Comparison of ENCODE assay signal across 12 cellular contexts in the genomic region with DNA sequence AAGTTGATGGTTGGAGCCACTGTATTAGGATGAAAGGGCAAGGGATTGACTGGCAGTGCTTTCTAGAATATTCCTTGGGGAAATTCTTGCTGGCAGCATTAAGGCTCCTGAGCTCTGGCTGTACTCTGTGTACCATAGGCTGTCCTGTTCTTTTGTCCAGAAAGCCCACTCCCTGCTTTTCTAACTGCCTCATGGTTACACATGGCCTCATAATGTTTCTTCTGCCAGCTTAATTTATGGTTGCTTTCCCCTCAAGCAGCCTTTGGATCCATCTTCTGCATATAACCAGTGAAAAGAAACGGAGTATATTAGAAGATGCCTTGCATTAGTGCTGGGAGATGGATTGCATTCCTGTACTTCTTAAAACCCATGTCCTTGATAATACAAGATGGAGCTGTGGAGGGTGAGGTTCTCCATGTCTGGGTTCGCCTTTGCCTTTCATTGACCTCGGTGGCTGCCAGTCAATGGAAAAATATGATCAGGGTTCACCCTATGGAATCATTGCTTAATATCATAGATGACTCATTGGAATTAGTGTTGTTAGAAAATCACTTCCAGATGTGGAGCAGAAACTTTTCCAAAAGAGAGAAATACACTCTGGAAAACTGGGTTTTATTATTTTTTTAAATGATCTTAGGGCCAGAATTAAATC. TPM values are rescaled to one million over a fixed set of nuclear protein-coding genes. Genes with fewer than 3 reads are reported as not detected.
A peak's percentile ranks its signal among the peaks of the same experiment; 100 is the strongest.
DNase-seq lines count a peak whose midpoint lies in the region; ATAC-seq and TF ChIP-seq lines count a peak whose summit lies in the region.
"Had no signal": no experiment of that assay in that cellular context is flagged by ENCODE, and none has a peak within 500 bp of the region (broad histone marks: within the 10 kb centered on the region; RNA-seq: fewer than 3 reads in every experiment).

No MANE protein-coding gene starts in this region.

- intact Hi-C loops in sciatic nerve (cut with DNase I) = no loop called here

- H3K27me3 ChIP-seq in SJSA1 (replicated peaks) = no peaks in the 10 kb centered on the region
- H3K27me3 ChIP-seq: heart left ventricle had no signal

- DNase-seq in Daoy (ENCODE audit: low read depth) = peak; percentile 32
- peak in 1 of 2 experiments; percentile 28 for DNase-seq in SJSA1 (ENCODE audit: low read depth in 1 of 2, low spot score in 2 of 2)
- DNase-seq in fibroblast of mammary gland (ENCODE audit: low read depth) = peak; percentile 90
- no peak for DNase-seq in sciatic nerve (ENCODE audit: low spot score)
- no peak for DNase-seq in DMS79 treated with DMSO at 0.1 percent for 48 hours (lab: John Stamatoyannopoulos, UW)
- DNase-seq in mesenteric fat pad (ENCODE audit: low spot score) = no peak
- DNase-seq in ureter (ENCODE audit: low spot score) = no peak
- DNase-seq: activated naive CD4-positive, alpha-beta T cell; heart left ventricle; NCI-H510A treated with DMSO at 0.1 percent for 48 hours; T1000 had no signal

- no peak for TF ChIP-seq CTCF in fibroblast of mammary gland (conservative IDR thresholded peaks at IDR 0.05; ENCODE audit: control insufficient read depth, insufficient read depth, low read depth, low read length)

- ATAC-seq in sciatic nerve (peak; percentile 72), GM21423 (IDR thresholded peaks at IDR 0.05; ENCODE audit: unreplicated experiment) (no peak)

- H3K27ac ChIP-seq in SJSA1 = peak overlapping the region; percentile 45

- H3K4me3 ChIP-seq in SJSA1 (no peak overlapping the region), fibroblast of mammary gland (ENCODE audit: control insufficient read depth, low read depth, low read length) (no peak overlapping the region)
- H3K4me3 ChIP-seq: heart left ventricle had no signal

- peaks cover 25% of the 10 kb centered on the region for H3K4me1 ChIP-seq in SJSA1 (replicated peaks)

- H3K9me3 ChIP-seq in SJSA1 (replicated peaks) = no peaks in the 10 kb centered on the region
- H3K9me3 ChIP-seq: heart left ventricle had no signal

- H3K36me3 ChIP-seq in SJSA1 = no peaks in the 10 kb centered on the region
- H3K36me3 ChIP-seq: heart left ventricle had no signal

RNA-seq across cellular contexts. Expression of gene DOCK11, which starts 24.7 kb away (rescaled TPM):
- 5.0 and 5.1 TPM in 2 replicates for total RNA-seq in Daoy (2014; rRNA removed; shearing (Covaris generic))
- total RNA-seq in SJSA1 (2014; rRNA removed; shearing (Covaris generic)) = 9.5 and 14.8 TPM in 2 replicates
- total RNA-seq in sciatic nerve = 39.5 TPM
- 117 TPM for total RNA-seq in mesenteric fat pad
- 14.1 TPM for total RNA-seq in ureter

Comparison
In these comparisons a context has a peak if more than half of its experiments do, and no peak if none do; other contexts are left out.
1. DNase-seq: peak in Daoy (single experiment) and fibroblast of mammary gland (single experiment); none in sciatic nerve (single experiment), DMS79 treated with DMSO at 0.1 percent for 48 hours (single experiment), mesenteric fat pad (single experiment) and ureter (single experiment).